In the genomic region with DNA sequence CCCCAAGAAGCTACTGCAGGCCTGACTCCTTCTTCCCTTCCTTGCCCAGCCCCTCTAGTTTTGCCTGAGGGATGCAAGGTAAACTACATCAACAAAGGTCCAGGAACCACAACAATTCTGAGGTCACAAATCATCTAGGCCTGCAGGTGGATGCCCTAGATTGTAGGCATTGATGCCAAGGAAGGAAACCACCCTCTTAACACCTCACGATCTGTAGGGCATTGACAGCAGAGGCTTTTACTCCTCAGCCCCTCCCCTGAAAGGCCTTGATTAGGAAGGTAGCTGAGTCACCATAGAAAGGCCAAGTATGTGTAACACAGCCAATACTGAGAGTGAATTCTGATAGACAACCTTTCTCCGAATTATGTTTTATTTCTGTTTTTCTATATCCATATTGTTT, we compare ENCODE assay signal across 13 cellular contexts. TPM values are rescaled to one million over a fixed set of nuclear protein-coding genes. Genes with fewer than 3 reads are reported as not detected.
A peak's percentile ranks its signal among the peaks of the same experiment; 100 is the strongest.
DNase-seq lines count a peak whose midpoint lies in the region; ATAC-seq, FAIRE-seq and TF ChIP-seq lines count a peak whose summit lies in the region.
"Had no signal": no experiment of that assay in that cellular context is flagged by ENCODE, and none has a peak within 500 bp of the region (broad histone marks: within the 10 kb centered on the region; RNA-seq: fewer than 3 reads in every experiment).

No MANE protein-coding gene starts in this region.

- H4K8ac ChIP-seq in H1 (ENCODE audit: extremely low read depth, insufficient read depth, low read length), result no peak overlapping the region

- no peak overlapping the region for H2BK120ac ChIP-seq in H1 (replicated peaks; ENCODE audit: low read depth, low read length)

- no peak overlapping the region for H3K14ac ChIP-seq in H1 (ENCODE audit: insufficient read length)

- no peak overlapping the region for H2AK5ac ChIP-seq in H1 (ENCODE audit: low read depth, low read length)

- no peak overlapping the region for H3K18ac ChIP-seq in H1 (ENCODE audit: extremely low read depth, low read length)

- no peaks in the 10 kb centered on the region for H3K9me3 Mint-ChIP-seq in CD4-positive, alpha-beta T cell

- in situ Hi-C loops in Panc1 (cut with HindIII; ENCODE audit: low pct_unique_long_range_greater_than_20kb, low sequenced_read_pairs), result no loop called here

- H3K36me3 ChIP-seq in DND-41 (ENCODE audit: insufficient read depth, low read length), result no peaks in the 10 kb centered on the region
- H3K36me3 ChIP-seq in Panc1 (ENCODE audit: control insufficient read depth, insufficient read depth, low read length), result no peaks in the 10 kb centered on the region
- H3K36me3 ChIP-seq in H1 (ENCODE audit: control insufficient read depth in 2 of 4, insufficient read depth in 4 of 4, low read length in 3 of 4), result no peaks in the 10 kb centered on the region

- BruUV-seq in Panc1 (replicated peaks; lab: Mats Ljungman, UMichigan), result no TSS peak

- DNase-seq in CD4-positive, alpha-beta T cell, result peak in 1 of 10 experiments; percentile 10
- DNase-seq in DND-41 (no peak), Panc1 (ENCODE audit: low read depth, low spot score) (no peak), H1 (ENCODE audit: low read depth in 1 of 2, low spot score in 2 of 2) (no peak), GM19240 (ENCODE audit: insufficient read length, low spot score) (no peak), NCI-H345 treated with DMSO at 0.1 percent for 48 hours (lab: John Stamatoyannopoulos, UW; ENCODE audit: unreplicated experiment) (no peak), ecto neural progenitor cell (ENCODE audit: low spot score) (no peak)
- DNase-seq: activated CD8-positive, alpha-beta memory T cell treated with anti-CD3 and anti-CD28 coated beads, Interleukin-2, amount 50 U/mL, for 4 hours; Caco-2 had no signal

- TF ChIP-seq POLR2A in H1 (IDR thresholded peaks at IDR 0.05; ENCODE audit: control extremely low read depth in 1 of 2, low read depth in 2 of 2, low read length in 2 of 2), result no peak

- no peak overlapping the region for H3K27ac ChIP-seq in CD4-positive, alpha-beta T cell (ENCODE audit: low read depth, low read length)
- H3K27ac ChIP-seq in DND-41 (ENCODE audit: low read length), result no peak overlapping the region
- H3K27ac ChIP-seq in Panc1 (ENCODE audit: low read length), result no peak overlapping the region
- H3K27ac ChIP-seq in H1 (ENCODE audit: low read depth, low read length), result no peak overlapping the region

- no peak overlapping the region for H4K91ac ChIP-seq in H1 (replicated peaks; ENCODE audit: insufficient read length, low read length)

- no peak overlapping the region for H4K5ac ChIP-seq in H1 (ENCODE audit: insufficient read length, low read depth, low read length)

- H2BK5ac ChIP-seq in H1 (ENCODE audit: low read depth, low read length), result no peak overlapping the region

- H3K9ac ChIP-seq in DND-41 (ENCODE audit: low read depth, low read length) (no peak overlapping the region), H1 (replicated peaks in 1 of 4; ENCODE audit: extremely low read depth in 1 of 4, low read depth in 3 of 4, low read length in 3 of 4) (no peak overlapping the region)

- H3K27me3 Mint-ChIP-seq in CD4-positive, alpha-beta T cell, result no peaks in the 10 kb centered on the region

- peak; percentile 55 for ATAC-seq in CD4-positive, alpha-beta T cell (ENCODE audit: poor library complexity)
- ATAC-seq in DND-41 (ENCODE audit: insufficient read depth, low read depth), result 0 out of 3 replicates have a peak, but pooled peaks have one; percentile 30
- peak; percentile 16; the same call in 1 of the 2 replicates for ATAC-seq in Panc1
- ATAC-seq in GM18870 (IDR thresholded peaks at IDR 0.05; ENCODE audit: unreplicated experiment), result no peak

- H3K4me3 Mint-ChIP-seq in CD4-positive, alpha-beta T cell, result no peak overlapping the region
- H3K4me3 Mint-ChIP-seq: nephron had no signal

- H3K9me3 ChIP-seq in CD4-positive, alpha-beta T cell (ENCODE audit: control insufficient read depth, low read length), result no peaks in the 10 kb centered on the region
- H3K9me3 ChIP-seq in DND-41 (ENCODE audit: insufficient read depth, low read length, severe bottlenecking) (no peaks in the 10 kb centered on the region), Panc1 (ENCODE audit: control insufficient read depth, insufficient read depth, low read depth, low read length) (no peaks in the 10 kb centered on the region), H1 (ENCODE audit: insufficient read depth in 2 of 2, low read depth in 1 of 2, low read length in 1 of 2) (no peaks in the 10 kb centered on the region)
- H3K9me3 ChIP-seq: Caco-2 had no signal

- peak overlapping the region; percentile 37 for H3K27ac Mint-ChIP-seq in CD4-positive, alpha-beta T cell
- H3K27ac Mint-ChIP-seq: nephron had no signal

- H4K20me1 ChIP-seq in DND-41 (ENCODE audit: insufficient read depth, low read length) (no peaks in the 10 kb centered on the region), H1 (replicated peaks in 1 of 2; ENCODE audit: control insufficient read depth in 1 of 2, insufficient read depth in 2 of 2, low read length in 2 of 2) (no peaks in the 10 kb centered on the region)

- no peak overlapping the region for H3K56ac ChIP-seq in H1 (replicated peaks; ENCODE audit: insufficient read length, low read depth, low read length)

- no peaks in the 10 kb centered on the region for H3K36me3 Mint-ChIP-seq in CD4-positive, alpha-beta T cell (ENCODE audit: low read depth)

- no peak overlapping the region for H2BK15ac ChIP-seq in H1 (ENCODE audit: low read length)

- H3K4ac ChIP-seq in H1 (replicated peaks; ENCODE audit: insufficient read length, low read depth, low read length), result no peak overlapping the region

- no peak for TF ChIP-seq RAD21 in H1 (IDR thresholded peaks at IDR 0.05 in 1 of 2, conservative IDR thresholded peaks at IDR 0.05 in 1 of 2; ENCODE audit: low read depth in 2 of 2, low read length in 2 of 2)

- no peak overlapping the region for H2AFZ ChIP-seq in DND-41 (ENCODE audit: low read depth, low read length)
- H2AFZ ChIP-seq in H1 (ENCODE audit: low read length), result peak overlapping the region; percentile 91

- peaks cover 16% of the 10 kb centered on the region for H3K4me1 ChIP-seq in DND-41 (ENCODE audit: insufficient read depth, low read length)
- H3K4me1 ChIP-seq in Panc1 (ENCODE audit: control insufficient read depth, insufficient read depth, low read length), result peaks cover 10% of the 10 kb centered on the region; the same call in 1 of the 2 replicates
- no peaks in the 10 kb centered on the region; a peak in 1 of 7 replicates for H3K4me1 ChIP-seq in H1 (replicated peaks in 1 of 4; ENCODE audit: control insufficient read depth in 3 of 4, insufficient read depth in 4 of 4, low read length in 3 of 4)

- no peak for TF ChIP-seq EP300 in H1 (IDR thresholded peaks at IDR 0.05; ENCODE audit: borderline replicate concordance in 1 of 2, low read depth in 2 of 2, low read length in 2 of 2)

- H3K4me3 ChIP-seq in DND-41 (ENCODE audit: low read depth in 1 of 2, low read length in 2 of 2) (no peak overlapping the region), Panc1 (ENCODE audit: low read depth in 2 of 2, low read length in 2 of 2) (no peak overlapping the region), H1 (ENCODE audit: extremely low read depth in 1 of 4, insufficient read depth in 2 of 4, low read depth in 3 of 4, low read length in 4 of 4) (no peak overlapping the region)

- no peak for TF ChIP-seq CTCF in CD4-positive, alpha-beta T cell (IDR thresholded peaks at IDR 0.05)
- TF ChIP-seq CTCF in DND-41 (IDR thresholded peaks at IDR 0.05; ENCODE audit: borderline replicate concordance, extremely low read depth, low read length, poor library complexity, severe bottlenecking) (no peak), Panc1 (IDR thresholded peaks at IDR 0.05) (no peak), H1 (IDR thresholded peaks at IDR 0.05; ENCODE audit: control extremely low read depth in 1 of 3, insufficient read depth in 1 of 3, low read depth in 1 of 3, low read length in 3 of 3) (no peak)

- H3K79me2 ChIP-seq in DND-41 (ENCODE audit: insufficient read depth, low read length) (no peaks in the 10 kb centered on the region), H1 (ENCODE audit: control insufficient read depth in 1 of 2, insufficient read depth in 2 of 2, low read length in 2 of 2) (no peaks in the 10 kb centered on the region)

- intact Hi-C loops in CD4-positive, alpha-beta T cell (cut with DNase I, micrococcal nuclease), result no loop called here
- intact Hi-C loops in Panc1 (cut with micrococcal nuclease; ENCODE audit: unreplicated experiment), result no loop called here

- 76% methylated on average over 2 of the region's 2 CpGs; no CpG with 5 or more reads in 1 of the 2 experiments for whole genome bisulfite sequencing in H1 (ENCODE audit: extremely low coverage in 1 of 2, insufficient coverage in 1 of 2, insufficient read length in 1 of 2, insufficient replicate concordance in 2 of 2, low coverage in 1 of 2, low lambda C conversion rate in 2 of 2, missing lambda C conversion rate in 1 of 2), 2 experiments

- no peak for FAIRE-seq in H1 (lab: Jason Lieb, UNC)
- FAIRE-seq: GM12891, islet of Langerhans had no signal

- H2BK12ac ChIP-seq in H1 (ENCODE audit: low read depth, low read length), result no peak overlapping the region

- no peak overlapping the region for H3K23ac ChIP-seq in H1 (ENCODE audit: insufficient read length)

- POLR2A ChIA-PET in CD4-positive, alpha-beta T cell (lab: Charles Lee), result no interaction called here
- POLR2A ChIA-PET in Panc1 (lab: Charles Lee), result no interaction called here
- POLR2A ChIA-PET in H1 (lab: Charles Lee; ENCODE audit: partially characterized antibody), result no interaction called here

- peaks cover 35% of the 10 kb centered on the region for H3K4me1 Mint-ChIP-seq in CD4-positive, alpha-beta T cell (ENCODE audit: low read depth)

- CTCF ChIA-PET in CD4-positive, alpha-beta T cell (lab: Charles Lee), result no interaction called here
- CTCF ChIA-PET in Panc1 (lab: Charles Lee), result no interaction called here
- CTCF ChIA-PET in H1 (lab: Charles Lee; ENCODE audit: partially characterized antibody), result no interaction called here

- no peaks in the 10 kb centered on the region for H3K79me1 ChIP-seq in H1 (ENCODE audit: low read depth, low read length)

- H3K4me2 ChIP-seq in DND-41 (ENCODE audit: insufficient read depth, low read length), result no peak overlapping the region
- no peak overlapping the region for H3K4me2 ChIP-seq in H1 (ENCODE audit: insufficient read depth in 1 of 2, low read depth in 2 of 2, low read length in 2 of 2)

- no peaks in the 10 kb centered on the region for H3K23me2 ChIP-seq in H1 (ENCODE audit: low read depth, low read length)

- no peak overlapping the region for H2BK20ac ChIP-seq in H1 (ENCODE audit: low read length)

- H3K27me3 ChIP-seq in CD4-positive, alpha-beta T cell (ENCODE audit: control insufficient read depth, insufficient read depth, low read length), result no peaks in the 10 kb centered on the region
- H3K27me3 ChIP-seq in DND-41 (ENCODE audit: insufficient read depth, low read length, poor library complexity) (no peaks in the 10 kb centered on the region), Panc1 (ENCODE audit: control insufficient read depth, insufficient read depth, low read length) (no peaks in the 10 kb centered on the region), H1 (replicated peaks in 1 of 4; ENCODE audit: control insufficient read depth in 3 of 4, extremely low read depth in 1 of 4, insufficient read depth in 3 of 4, low read length in 3 of 4) (no peaks in the 10 kb centered on the region)

RNA-seq across cellular contexts. Expression of a gene that starts 46.7 kb away (rescaled TPM):
- total RNA-seq in CD4-positive, alpha-beta T cell, result 10 to 100 TPM in 1 of 2 experiments, 1 to 10 TPM in 1; 7.9 to 10.5 TPM
- 55.4 TPM for total RNA-seq in Panc1 (2021; ENCODE audit: unreplicated experiment)
- polyA plus RNA-seq in Panc1 (2012; ENCODE audit: insufficient read length), result 56.3 TPM
- total RNA-seq in H1 (2021; fragmentation: NEBNext Ultra II Directional; extraction: Animal tissue kit (Norgen Biotek cat#: 25700)), result 71.5 and 77.7 TPM in 2 replicates
- 13.8 and 27.0 TPM in 2 replicates for polyA plus RNA-seq in H1 (2011; rRNA removed)
- 45.7 TPM for polyA plus RNA-seq in H1 (2011; cell fraction: cytosol; rRNA removed)
- polyA plus RNA-seq in H1 (2011; cell fraction: nucleus; rRNA removed), result 7.3 TPM
- 44.1 to 86.5 TPM (median 44.7 TPM) in 4 replicates for polyA plus RNA-seq in H1 (2012, experiment 1 of 2)
- 9.6 TPM for polyA plus RNA-seq in H1 (2012, experiment 2 of 2)
- polyA plus RNA-seq in H1 (2013, experiment 1 of 2), result 51.4 TPM
- polyA plus RNA-seq in H1 (2013, experiment 2 of 2), result 69.0 TPM
- polyA minus RNA-seq in H1 (2011; rRNA and poly(A)+ RNA removed), result 17.2 and 17.9 TPM in 2 replicates
- polyA minus RNA-seq in H1 (2011; cell fraction: cytosol; rRNA and poly(A)+ RNA removed), result 13.4 TPM
- 63.5 TPM for polyA minus RNA-seq in H1 (2011; cell fraction: nucleus; rRNA and poly(A)+ RNA removed)
